In genomic region chr20:16729080-16729479, GRCh38 we compare ENCODE assay signal across 8 cellular contexts. TPM values are rescaled to one million over a fixed set of nuclear protein-coding genes. Genes with fewer than 3 reads are reported as not detected.
DNase-seq lines count a peak whose midpoint lies in the region; ATAC-seq and TF ChIP-seq lines count a peak whose summit lies in the region.

No MANE protein-coding gene starts in this region.

- peaks cover 42% of the 10 kb centered on the region for H3K4me1 Mint-ChIP-seq in activated T-cell treated with anti-CD3 and anti-CD28 coated beads, Interleukin-2, amount 50 U/mL, for 24 hours (ENCODE audit: low read depth)
- H3K4me1 Mint-ChIP-seq in activated naive CD8-positive, alpha-beta T cell (ENCODE audit: low read depth): peaks cover 40% of the 10 kb centered on the region

- H3K27ac ChIP-seq in lower lobe of right lung (peak overlapping the region; percentile 86), testis (peak overlapping the region; percentile 85 to 87)

- H3K27me3 ChIP-seq in lower lobe of right lung (ENCODE audit: low read depth): peaks cover 15% of the 10 kb centered on the region
- no peaks in the 10 kb centered on the region for H3K27me3 ChIP-seq in testis

- H3K4me3 ChIP-seq in lower lobe of right lung (peak overlapping the region; percentile 90), testis (peak overlapping the region; percentile 89 to 98)

- peaks cover 22% of the 10 kb centered on the region for H3K36me3 ChIP-seq in lower lobe of right lung
- H3K36me3 ChIP-seq in testis (ENCODE audit: low read depth, missing control alignments): no peaks in the 10 kb centered on the region

- H3K36me3 Mint-ChIP-seq in activated T-cell treated with anti-CD3 and anti-CD28 coated beads, Interleukin-2, amount 50 U/mL, for 24 hours (ENCODE audit: low read depth): peaks cover 50% of the 10 kb centered on the region
- peaks cover 15% of the 10 kb centered on the region for H3K36me3 Mint-ChIP-seq in activated naive CD8-positive, alpha-beta T cell

- H3K9me3 ChIP-seq in lower lobe of right lung (no peaks in the 10 kb centered on the region), testis (no peaks in the 10 kb centered on the region)

- WGBS in testis, 2 donors: 63 to 79% methylated on average over 1 of the region's 1 CpG

- intact Hi-C loops in lower lobe of right lung (cut with DNase I) (no loop called here), testis (cut with DNase I; ENCODE audit: low total_unique reads) (no loop called here)

- H3K4me1 ChIP-seq in lower lobe of right lung: peaks cover 12% of the 10 kb centered on the region
- peaks cover 12% of the 10 kb centered on the region for H3K4me1 ChIP-seq in testis

- H3K9me3 Mint-ChIP-seq in activated T-cell treated with anti-CD3 and anti-CD28 coated beads, Interleukin-2, amount 50 U/mL, for 24 hours: peaks cover 6% of the 10 kb centered on the region
- peaks cover 8% of the 10 kb centered on the region for H3K9me3 Mint-ChIP-seq in activated naive CD8-positive, alpha-beta T cell (ENCODE audit: low read depth)

- peaks cover 26% of the 10 kb centered on the region for H3K27me3 Mint-ChIP-seq in activated T-cell treated with anti-CD3 and anti-CD28 coated beads, Interleukin-2, amount 50 U/mL, for 24 hours
- H3K27me3 Mint-ChIP-seq in activated naive CD8-positive, alpha-beta T cell: peaks cover 20% of the 10 kb centered on the region

- TF ChIP-seq POLR2A in testis (IDR thresholded peaks at IDR 0.05): no peak

- TF ChIP-seq CTCF in lower lobe of right lung (IDR thresholded peaks at IDR 0.05): no peak
- TF ChIP-seq CTCF in testis (IDR thresholded peaks at IDR 0.05): no peak

- peak overlapping the region; percentile 100 for H3K4me3 Mint-ChIP-seq in activated T-cell treated with anti-CD3 and anti-CD28 coated beads, Interleukin-2, amount 50 U/mL, for 24 hours
- peak overlapping the region; percentile 99 for H3K4me3 Mint-ChIP-seq in activated naive CD8-positive, alpha-beta T cell

- DNase-seq in activated T-cell treated with anti-CD3 and anti-CD28 coated beads, Interleukin-2, amount 50 U/mL, for 24 hours: no peak
- no peak for DNase-seq in activated T-cell treated with anti-CD3 and anti-CD28 coated beads, Interleukin-2, amount 50 U/mL, for 1 hour
- no peak for DNase-seq in lower lobe of right lung
- no peak for DNase-seq in testis
- DNase-seq in superior temporal gyrus (ENCODE audit: extremely low spot score): no peak
- no peak for DNase-seq in retina

- ATAC-seq in lower lobe of right lung: no peak
- ATAC-seq in GM19395 (IDR thresholded peaks at IDR 0.05; ENCODE audit: unreplicated experiment): no peak

- H3K27ac Mint-ChIP-seq in activated T-cell treated with anti-CD3 and anti-CD28 coated beads, Interleukin-2, amount 50 U/mL, for 24 hours: peak overlapping the region; percentile 100
- peak overlapping the region; percentile 99 for H3K27ac Mint-ChIP-seq in activated naive CD8-positive, alpha-beta T cell

RNA-seq across cellular contexts. Expression of gene SNRPB2, which starts 0.7 kb away (rescaled TPM):
- total RNA-seq in lower lobe of right lung (44.6 TPM), testis (10 to 100 TPM; 32.8 to 35.3 TPM)
- polyA plus RNA-seq in testis (ENCODE audit: insufficient read depth, low read depth, low replicate concordance): 47.9 TPM

RNA-seq across cellular contexts. Expression of gene OTOR, which starts 19.1 kb away (rescaled TPM):
- total RNA-seq in lower lobe of right lung (not detected), testis (not detected)
- polyA plus RNA-seq in testis (ENCODE audit: insufficient read depth, low read depth, low replicate concordance): not detected
